ENCODE assay signal across 9 cellular contexts in genomic region chr19:3275068-3275582, GRCh38. TPM values are rescaled to one million over a fixed set of nuclear protein-coding genes. Genes with fewer than 3 reads are reported as not detected.
DNase-seq lines count a peak whose midpoint lies in the region; ATAC-seq and TF ChIP-seq lines count a peak whose summit lies in the region.
"Had no signal": no experiment of that assay in that cellular context is flagged by ENCODE, and none has a peak within 500 bp of the region (broad histone marks: within the 10 kb centered on the region; RNA-seq: fewer than 3 reads in every experiment).

No MANE protein-coding gene starts in this region.

- POLR2A ChIA-PET in naive thymus-derived CD8-positive, alpha-beta T cell (lab: Charles Lee), result interaction anchor here (1.0 to 2.2 kb wide), 5 partner anchors 9 to 1068 kb away, joined by 3 to 10 read pairs (median 3); partner anchors contain the start of genes EEF2, NCLN and S1PR4

- peak overlapping the region; percentile 73 to 93 (median 92) for H3K27ac Mint-ChIP-seq in CD4-positive, CD25-positive, alpha-beta regulatory T cell
- H3K27ac Mint-ChIP-seq in chondrocyte (ENCODE audit: unreplicated experiment), result no peak overlapping the region
- H3K27ac Mint-ChIP-seq in naive thymus-derived CD8-positive, alpha-beta T cell, result peak overlapping the region; percentile 45 to 94 (median 88)

- no peaks in the 10 kb centered on the region for H3K36me3 Mint-ChIP-seq in CD4-positive, CD25-positive, alpha-beta regulatory T cell
- H3K36me3 Mint-ChIP-seq in chondrocyte (ENCODE audit: low read depth), result no peaks in the 10 kb centered on the region
- no peaks in the 10 kb centered on the region for H3K36me3 Mint-ChIP-seq in naive thymus-derived CD8-positive, alpha-beta T cell

- TF ChIP-seq CTCF in HFF-Myc (IDR thresholded peaks at IDR 0.05; ENCODE audit: low read depth, low read length, missing control alignments), result no peak
- peak; percentile 67 for TF ChIP-seq CTCF in RWPE2 (IDR thresholded peaks at IDR 0.05; ENCODE audit: poor library complexity, severe bottlenecking)
- TF ChIP-seq CTCF in chondrocyte (IDR thresholded peaks at IDR 0.05), result no peak

- H3K9me3 ChIP-seq in CD4-positive, CD25-positive, alpha-beta regulatory T cell (ENCODE audit: control insufficient read depth in 2 of 2, low read length in 2 of 2), result no peaks in the 10 kb centered on the region
- no peaks in the 10 kb centered on the region for H3K9me3 ChIP-seq in RWPE2 (ENCODE audit: severe bottlenecking)

- H3K36me3 ChIP-seq in CD4-positive, CD25-positive, alpha-beta regulatory T cell (ENCODE audit: control insufficient read depth, insufficient read depth, low read length), result no peaks in the 10 kb centered on the region
- H3K36me3 ChIP-seq in RWPE2 (ENCODE audit: low read depth), result no peaks in the 10 kb centered on the region

- no peak overlapping the region for H3K27ac ChIP-seq in CD4-positive, CD25-positive, alpha-beta regulatory T cell (ENCODE audit: insufficient read depth, low read length, poor library complexity, severe bottlenecking)
- no peak overlapping the region for H3K27ac ChIP-seq in RWPE2 (ENCODE audit: poor library complexity, severe bottlenecking)

- peaks cover 2% of the 10 kb centered on the region for H3K27me3 ChIP-seq in CD4-positive, CD25-positive, alpha-beta regulatory T cell (ENCODE audit: control insufficient read depth, insufficient read depth, low read length)
- peaks cover 4% of the 10 kb centered on the region for H3K27me3 ChIP-seq in RWPE2 (ENCODE audit: insufficient read depth, poor library complexity, severe bottlenecking)

- H3K4me3 Mint-ChIP-seq in CD4-positive, CD25-positive, alpha-beta regulatory T cell, result peak overlapping the region; percentile 13 to 89 (median 86)
- peak overlapping the region; percentile 72 for H3K4me3 Mint-ChIP-seq in chondrocyte (ENCODE audit: unreplicated experiment)
- peak overlapping the region; percentile 81 to 94 (median 87) for H3K4me3 Mint-ChIP-seq in naive thymus-derived CD8-positive, alpha-beta T cell

- peak; percentile 1 to 12 for ATAC-seq in CD4-positive, CD25-positive, alpha-beta regulatory T cell (ENCODE audit: low read depth in 2 of 2)
- ATAC-seq in RWPE2 (ENCODE audit: low read depth), result peak; percentile 13; the same call in 2 of the 3 replicates
- peak; percentile 40 to 43 for ATAC-seq in naive thymus-derived CD8-positive, alpha-beta T cell
- ATAC-seq in HG02840 (IDR thresholded peaks at IDR 0.05; ENCODE audit: low FRiP score, unreplicated experiment), result no peak

- peaks cover 0 to 2% (median 0%) of the 10 kb centered on the region in 7 donors for H3K9me3 Mint-ChIP-seq in CD4-positive, CD25-positive, alpha-beta regulatory T cell
- no peaks in the 10 kb centered on the region for H3K9me3 Mint-ChIP-seq in chondrocyte (ENCODE audit: low read depth)
- peaks cover 0 to 2% (median 0%) of the 10 kb centered on the region in 9 donors for H3K9me3 Mint-ChIP-seq in naive thymus-derived CD8-positive, alpha-beta T cell

- peak; percentile 14 to 58 (median 34) for DNase-seq in CD4-positive, CD25-positive, alpha-beta regulatory T cell
- DNase-seq in HFF-Myc (ENCODE audit: extremely low read depth, low read depth) (no peak), RWPE2 (ENCODE audit: low spot score) (no peak), chondrocyte (ENCODE audit: low spot score) (no peak), GOT3 (lab: John Stamatoyannopoulos, UW) (no peak), NCI-H2107 treated with DMSO at 0.1 percent for 48 hours (lab: John Stamatoyannopoulos, UW; ENCODE audit: unreplicated experiment) (no peak)
- peak in 6 of 10 donors; percentile 20 to 34 (median 28) for DNase-seq in naive thymus-derived CD8-positive, alpha-beta T cell

- peaks cover 19% of the 10 kb centered on the region for H3K4me1 ChIP-seq in CD4-positive, CD25-positive, alpha-beta regulatory T cell (ENCODE audit: control insufficient read depth, insufficient read depth, low read length, poor library complexity, severe bottlenecking)
- no peaks in the 10 kb centered on the region for H3K4me1 ChIP-seq in RWPE2 (ENCODE audit: insufficient read depth, poor library complexity, severe bottlenecking)

- no peak overlapping the region for H3K4me3 ChIP-seq in CD4-positive, CD25-positive, alpha-beta regulatory T cell (ENCODE audit: low read depth, low read length)
- H3K4me3 ChIP-seq in HFF-Myc (replicated peaks; ENCODE audit: low read depth, low read length), result peak overlapping the region; percentile 26; the same call in 1 of the 2 replicates
- peak overlapping the region; percentile 33 for H3K4me3 ChIP-seq in RWPE2 (ENCODE audit: severe bottlenecking)

- peaks cover 33% of the 10 kb centered on the region for H3K27me3 Mint-ChIP-seq in CD4-positive, CD25-positive, alpha-beta regulatory T cell
- H3K27me3 Mint-ChIP-seq in chondrocyte (ENCODE audit: low read depth), result peaks cover 33% of the 10 kb centered on the region
- H3K27me3 Mint-ChIP-seq in naive thymus-derived CD8-positive, alpha-beta T cell, result peaks cover 2 to 14% (median 11%) of the 10 kb centered on the region in 5 donors

- peaks cover 0 to 26% (median 4%) of the 10 kb centered on the region in 4 donors for H3K4me1 Mint-ChIP-seq in CD4-positive, CD25-positive, alpha-beta regulatory T cell
- H3K4me1 Mint-ChIP-seq in chondrocyte (ENCODE audit: low read depth), result peaks cover 7% of the 10 kb centered on the region
- H3K4me1 Mint-ChIP-seq in naive thymus-derived CD8-positive, alpha-beta T cell, result peaks cover 9 to 24% (median 13%) of the 10 kb centered on the region in 4 donors

RNA-seq across cellular contexts. Expression of gene CELF5, which starts 50.7 kb away (rescaled TPM):
- total RNA-seq in CD4-positive, CD25-positive, alpha-beta regulatory T cell, result 0.17 TPM
- polyA plus RNA-seq in CD4-positive, CD25-positive, alpha-beta regulatory T cell, result not detected
- total RNA-seq in chondrocyte, result 0.22 to 0.31 TPM in 2 of 3 replicates, not detected in the other
- under 1 TPM; 0.23 to 0.41 TPM for total RNA-seq in naive thymus-derived CD8-positive, alpha-beta T cell
- polyA plus RNA-seq in naive thymus-derived CD8-positive, alpha-beta T cell, result not detected
- total RNA-seq: skeletal muscle tissue had no signal

Comparison
In these comparisons a context has a peak if more than half of its experiments do, and no peak if none do; other contexts are left out.
1. DNase-seq: peak in CD4-positive, CD25-positive, alpha-beta regulatory T cell (3 of 3) and naive thymus-derived CD8-positive, alpha-beta T cell (6 of 10); none in HFF-Myc (single experiment), RWPE2 (single experiment), chondrocyte (single experiment), GOT3 (single experiment) and NCI-H2107 treated with DMSO at 0.1 percent for 48 hours (single experiment).
2. Peak in every context shown above with its lines, with median percentiles within 50 percentile points of each other: H3K4me3 Mint-ChIP-seq.